ENCODE assay signal across 17 cellular contexts in the genomic region with DNA sequence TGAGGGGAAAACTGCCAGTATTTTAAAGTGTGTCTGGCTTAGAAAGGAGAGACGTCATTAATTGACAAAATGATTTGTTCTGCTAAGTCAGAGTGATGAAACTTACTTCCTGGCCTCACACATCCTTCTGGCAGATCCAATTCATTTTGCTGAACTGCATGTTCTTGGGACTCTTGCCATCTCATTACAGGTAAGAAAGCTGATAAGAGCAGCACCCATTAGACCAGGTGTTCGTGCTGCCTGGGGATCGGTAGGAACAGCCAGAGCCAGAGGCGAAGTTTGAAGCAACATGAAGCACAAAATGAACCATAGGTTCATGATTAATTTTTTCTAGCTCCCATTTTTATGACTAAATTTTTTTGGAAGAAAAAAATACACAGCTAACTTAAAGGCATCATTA. TPM values are rescaled to one million over a fixed set of nuclear protein-coding genes. Genes with fewer than 3 reads are reported as not detected.
"Had no signal": no experiment of that assay in that cellular context is flagged by ENCODE, and none has a peak within 500 bp of the region (broad histone marks: within the 10 kb centered on the region; RNA-seq: fewer than 3 reads in every experiment).

No MANE protein-coding gene starts in this region.

- H3K4me1 ChIP-seq: lower lobe of right lung, psoas muscle, testis, upper lobe of left lung had no signal

- H3K4me3 ChIP-seq: cardiac muscle cell, gastroesophageal sphincter, heart left ventricle, lower lobe of right lung, psoas muscle, testis, upper lobe of left lung had no signal

- H3K27me3 ChIP-seq: cardiac muscle cell, gastroesophageal sphincter, heart left ventricle, testis, upper lobe of left lung had no signal

- H3K27ac ChIP-seq: gastroesophageal sphincter, heart left ventricle, lower lobe of right lung, psoas muscle, testis, upper lobe of left lung had no signal

- DNase-seq: activated CD4-positive, alpha-beta T cell treated with anti-CD3 and anti-CD28 coated beads for 36 hours; activated CD4-positive, alpha-beta T cell treated with anti-CD3 and anti-CD28 coated beads, Interleukin-2, amount 50 U/mL, for 48 hours; activated gamma-delta T cell; heart left ventricle; lower lobe of right lung; nephron progenitor cell; occipital lobe; psoas muscle; right cardiac atrium; stimulated activated CD4-positive, alpha-beta T cell treated with anti-CD3 and anti-CD28 coated beads, Interleukin-15, amount 100 ng/mL, for 24 hours; stimulated activated CD4-positive, alpha-beta T cell treated with anti-CD3 and anti-CD28 coated beads, Interleukin-2, amount 100 ng/mL, for 48 hours; stimulated activated naive CD8-positive, alpha-beta T cell treated with anti-CD3 and anti-CD28 coated beads, Interleukin-15, amount 100 ng/mL, for 72 hours; testis had no signal

- H3K36me3 ChIP-seq: cardiac muscle cell, gastroesophageal sphincter, heart left ventricle, lower lobe of right lung, upper lobe of left lung had no signal

- H3K9me3 ChIP-seq: gastroesophageal sphincter, heart left ventricle, lower lobe of right lung, psoas muscle, testis, upper lobe of left lung had no signal

- ATAC-seq: activated CD4-positive, alpha-beta T cell treated with anti-CD3 and anti-CD28 coated beads for 36 hours; gastroesophageal sphincter; psoas muscle; right cardiac atrium; stimulated activated naive CD8-positive, alpha-beta T cell treated with anti-CD3 and anti-CD28 coated beads, Interleukin-15, amount 100 ng/mL, for 72 hours; WTC11 had no signal

RNA-seq across cellular contexts. Expression of gene KCNE4, which starts 38.1 kb away (rescaled TPM):
- total RNA-seq: activated CD4-positive, alpha-beta T cell treated with anti-CD3 and anti-CD28 coated beads for 36 hours had no signal
